In genomic region chr1:28648493-28649238, GRCh38 we compare ENCODE assay signal across 8 cellular contexts. TPM values are rescaled to one million over a fixed set of nuclear protein-coding genes. Genes with fewer than 3 reads are reported as not detected.
DNase-seq lines count a peak whose midpoint lies in the region; ATAC-seq and TF ChIP-seq lines count a peak whose summit lies in the region.

Gene RNU11, plus strand, starts transcription at chr1:28648600.

- 21% methylated on average over 28 of the region's 28 CpGs for WGBS in ectodermal cell, 2 experiments

- peak; percentile 76 to 90 (median 83) for DNase-seq in CD8-positive, alpha-beta T cell
- peak; percentile 99 for DNase-seq in NCI-H82 (lab: John Stamatoyannopoulos, UW)
- peak; percentile 91 for DNase-seq in activated CD4-positive, alpha-beta memory T cell treated with anti-CD3 and anti-CD28 coated beads for 36 hours
- DNase-seq in lower lobe of right lung = peak; percentile 87
- peak; percentile 74 to 77 (median 74) for DNase-seq in stimulated activated CD4-positive, alpha-beta T cell treated with anti-CD3 and anti-CD28 coated beads, TNF-alpha, amount 100 ng/mL, for 1 hour (ENCODE audit: low read depth in 3 of 3, low spot score in 1 of 3)

- H3K27ac Mint-ChIP-seq in CD8-positive, alpha-beta T cell = peak within 1 kb of the TSS; percentile 99
- peak within 1 kb of the TSS; percentile 99 for H3K27ac Mint-ChIP-seq in activated CD4-positive, alpha-beta memory T cell treated with anti-CD3 and anti-CD28 coated beads for 36 hours

- H3K36me3 ChIP-seq in CD8-positive, alpha-beta T cell (ENCODE audit: insufficient read depth, low read length) = no peaks in the 10 kb centered on the region
- no peaks in the 10 kb centered on the region for H3K36me3 ChIP-seq in ectodermal cell (ENCODE audit: control insufficient read depth, insufficient read depth, low read length)
- H3K36me3 ChIP-seq in lower lobe of right lung = no peaks in the 10 kb centered on the region

- peak within 1 kb of the TSS; percentile 80 for H3K4me3 Mint-ChIP-seq in CD8-positive, alpha-beta T cell
- H3K4me3 Mint-ChIP-seq in activated CD4-positive, alpha-beta memory T cell treated with anti-CD3 and anti-CD28 coated beads for 36 hours = peak within 1 kb of the TSS; percentile 93

- H3K27me3 ChIP-seq in CD8-positive, alpha-beta T cell (ENCODE audit: insufficient read depth, low read length) = no peaks in the 10 kb centered on the region
- H3K27me3 ChIP-seq in ectodermal cell (ENCODE audit: control insufficient read depth, insufficient read depth, low read length, poor library complexity, severe bottlenecking) (no peaks in the 10 kb centered on the region), lower lobe of right lung (ENCODE audit: low read depth) (no peaks in the 10 kb centered on the region)

- peak within 1 kb of the TSS; percentile 96 for H3K27ac ChIP-seq in CD8-positive, alpha-beta T cell (ENCODE audit: low read depth, low read length)
- H3K27ac ChIP-seq in ectodermal cell (ENCODE audit: insufficient read depth, low read depth, low read length, poor library complexity, severe bottlenecking) (peak within 1 kb of the TSS; percentile 100), lower lobe of right lung (peak within 1 kb of the TSS; percentile 99)

- CTCF ChIA-PET in CD8-positive, alpha-beta T cell (lab: Charles Lee) = interaction anchor here (0.6 to 1.0 kb wide), 5 partner anchors 20 to 431 kb away, joined by 3 to 4 read pairs (median 3); partner anchors contain the start of gene GMEB1
- CTCF ChIA-PET in activated CD4-positive, alpha-beta memory T cell treated with anti-CD3 and anti-CD28 coated beads for 36 hours (lab: Charles Lee) = interaction anchor here (0.6 to 1.4 kb wide), 5 partner anchors 11 to 534 kb away, joined by 3 to 8 read pairs (median 4); partner anchors contain the start of genes SRSF4 and YTHDF2

- POLR2A ChIA-PET in CD8-positive, alpha-beta T cell (lab: Charles Lee) = interaction anchor here (0.6 to 3.6 kb wide), 33 partner anchors 8 to 1951 kb away, joined by 3 to 76 read pairs (median 5); partner anchors contain the start of genes EPB41, GMEB1, MED18 and PHACTR4
- POLR2A ChIA-PET in activated CD4-positive, alpha-beta memory T cell treated with anti-CD3 and anti-CD28 coated beads for 36 hours (lab: Charles Lee) = interaction anchor here (0.5 to 5.2 kb wide), 31 partner anchors 8 to 880 kb away, joined by 3 to 120 read pairs (median 4); partner anchors contain the start of genes ATP5IF1, GMEB1, MED18 and RAB42

- ATAC-seq in CD8-positive, alpha-beta T cell = peak; percentile 65
- ATAC-seq in GM19452 (IDR thresholded peaks at IDR 0.05; ENCODE audit: unreplicated experiment) = peak; percentile 71
- peak; percentile 22 for ATAC-seq in HG03575 (IDR thresholded peaks at IDR 0.05; ENCODE audit: extremely low read depth, insufficient number of reproducible peaks, low FRiP score, unreplicated experiment)
- ATAC-seq in lower lobe of right lung = peak; percentile 90 to 92

- H3K4me1 Mint-ChIP-seq in CD8-positive, alpha-beta T cell (ENCODE audit: low read depth) = peaks cover 32% of the 10 kb centered on the region
- peaks cover 27% of the 10 kb centered on the region for H3K4me1 Mint-ChIP-seq in activated CD4-positive, alpha-beta memory T cell treated with anti-CD3 and anti-CD28 coated beads for 36 hours (ENCODE audit: low read depth)

- H3K36me3 Mint-ChIP-seq in CD8-positive, alpha-beta T cell = no peaks in the 10 kb centered on the region
- peaks cover 3% of the 10 kb centered on the region for H3K36me3 Mint-ChIP-seq in activated CD4-positive, alpha-beta memory T cell treated with anti-CD3 and anti-CD28 coated beads for 36 hours

- TF ChIP-seq CTCF in CD8-positive, alpha-beta T cell (IDR thresholded peaks at IDR 0.05) = no peak
- no peak for TF ChIP-seq CTCF in lower lobe of right lung (IDR thresholded peaks at IDR 0.05)

- H3K4me1 ChIP-seq in CD8-positive, alpha-beta T cell (ENCODE audit: insufficient read depth, low read length) = peaks cover 30% of the 10 kb centered on the region
- H3K4me1 ChIP-seq in ectodermal cell (ENCODE audit: control insufficient read depth, insufficient read depth, low read length) (no peaks in the 10 kb centered on the region), lower lobe of right lung (peaks cover 24% of the 10 kb centered on the region)

- H3K4me3 ChIP-seq in CD8-positive, alpha-beta T cell (ENCODE audit: low read depth, low read length) = peak within 1 kb of the TSS; percentile 65
- peak within 1 kb of the TSS; percentile 44 for H3K4me3 ChIP-seq in ectodermal cell (ENCODE audit: insufficient read depth, low read depth, low read length)
- peak within 1 kb of the TSS; percentile 62 for H3K4me3 ChIP-seq in lower lobe of right lung

- H3K9me3 ChIP-seq in CD8-positive, alpha-beta T cell (ENCODE audit: low read length) = no peaks in the 10 kb centered on the region
- H3K9me3 ChIP-seq in ectodermal cell (ENCODE audit: control insufficient read depth, low read length) = no peaks in the 10 kb centered on the region
- H3K9me3 ChIP-seq in lower lobe of right lung = no peaks in the 10 kb centered on the region

- H3K27me3 Mint-ChIP-seq in CD8-positive, alpha-beta T cell (ENCODE audit: low read depth) = no peaks in the 10 kb centered on the region
- no peaks in the 10 kb centered on the region for H3K27me3 Mint-ChIP-seq in activated CD4-positive, alpha-beta memory T cell treated with anti-CD3 and anti-CD28 coated beads for 36 hours

- intact Hi-C loops in CD8-positive, alpha-beta T cell (cut with DNase I, micrococcal nuclease) = loop anchor here (1.0 to 10.0 kb wide), 8 partner anchors 20 to 1324 kb away; partner anchors contain the start of genes YTHDF2 (in 2 of the 2), GMEB1 (in 1 of the 2), SRSF4 (in 1 of the 2) and TMEM222 (in 1 of the 2)
- intact Hi-C loops in activated CD4-positive, alpha-beta memory T cell treated with anti-CD3 and anti-CD28 coated beads for 36 hours (cut with micrococcal nuclease) = loop anchor here (1.0 to 10.0 kb wide), 5 partner anchors 20 to 401 kb away; partner anchors contain the start of genes GMEB1, TRNAU1AP and YTHDF2
- intact Hi-C loops in lower lobe of right lung (cut with DNase I) = no loop called here

- H3K9me3 Mint-ChIP-seq in CD8-positive, alpha-beta T cell = no peaks in the 10 kb centered on the region
- no peaks in the 10 kb centered on the region for H3K9me3 Mint-ChIP-seq in activated CD4-positive, alpha-beta memory T cell treated with anti-CD3 and anti-CD28 coated beads for 36 hours

RNA-seq across cellular contexts. Expression of gene RNU11, which starts in this region (rescaled TPM):
- total RNA-seq in CD8-positive, alpha-beta T cell = not detected
- total RNA-seq in activated CD4-positive, alpha-beta memory T cell treated with anti-CD3 and anti-CD28 coated beads for 36 hours = not detected
- 46.3 TPM for polyA plus RNA-seq in ectodermal cell (2013, experiment 1 of 4)
- polyA plus RNA-seq in ectodermal cell (2013, experiment 2 of 4) = 139 TPM
- polyA plus RNA-seq in ectodermal cell (2013, experiment 3 of 4) = 4,056 TPM
- polyA plus RNA-seq in ectodermal cell (2013, experiment 4 of 4) = 1,777 TPM
- not detected for total RNA-seq in lower lobe of right lung

Comparison
In these comparisons a context has a peak if more than half of its experiments do, and no peak if none do; other contexts are left out.
1. Peak in every context shown above with its lines: DNase-seq, ATAC-seq, H3K4me3 ChIP-seq and H3K27ac ChIP-seq.
2. Peak in DNase-seq, ATAC-seq, H3K4me3 ChIP-seq and H3K27ac ChIP-seq in CD8-positive, alpha-beta T cell; RNA of the gene not detected or under 1 TPM.
3. Peak in DNase-seq in activated CD4-positive, alpha-beta memory T cell treated with anti-CD3 and anti-CD28 coated beads for 36 hours; RNA of the gene not detected or under 1 TPM.
4. Peak in DNase-seq, ATAC-seq, H3K4me3 ChIP-seq and H3K27ac ChIP-seq in lower lobe of right lung; RNA of the gene not detected or under 1 TPM.
5. ATAC-seq: peak in every context shown above with its lines; median percentile 91 in lower lobe of right lung; 71 in GM19452; 65 in CD8-positive, alpha-beta T cell; 22 in HG03575.